24 cellular contexts compared by ENCODE assay signal in the genomic region with DNA sequence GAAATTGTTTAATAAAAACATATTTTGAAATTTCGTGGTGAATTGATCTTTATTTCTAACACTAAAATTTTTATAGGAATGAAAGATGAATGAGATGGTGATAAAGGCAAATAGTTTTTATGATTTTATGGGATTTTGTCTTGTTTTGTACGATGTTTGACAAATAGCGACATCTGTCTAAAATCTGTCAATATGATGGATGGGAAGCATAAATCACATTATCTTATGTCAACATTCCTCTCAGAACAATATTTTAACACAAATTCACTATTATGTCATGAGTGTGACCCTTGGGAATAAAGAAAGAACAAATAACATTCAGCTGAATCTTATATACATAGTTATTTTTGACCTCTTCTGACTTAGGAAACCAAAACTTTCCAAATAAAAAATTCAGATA.
"Had no signal": no experiment of that assay in that cellular context is flagged by ENCODE, and none has a peak within 500 bp of the region (broad histone marks: within the 10 kb centered on the region; RNA-seq: fewer than 3 reads in every experiment).

No MANE protein-coding gene starts in this region.

- H3K79me2 ChIP-seq: hepatocyte had no signal

- FAIRE-seq: pancreas had no signal

- H3K9me3 ChIP-seq: lower lobe of right lung, pancreas, prostate gland, suprapubic skin, thoracic aorta, tibial nerve, uterus had no signal

- DNase-seq: islet precursor cell; kidney glomerular epithelial cell; left cardiac atrium; lower lobe of right lung; mammary epithelial cell; mesenchymal stem cell; naive thymus-derived CD8-positive, alpha-beta T cell; pancreas; posterior cingulate gyrus; retina; right cardiac atrium; spleen; stimulated activated CD4-positive, alpha-beta T cell treated with anti-CD3 and anti-CD28 coated beads, Interleukin-4, amount 100 ng/mL, for 24 hours; stimulated activated naive CD4-positive, alpha-beta T cell; uterus had no signal

- H3K4me1 ChIP-seq: lower lobe of right lung, pancreas, prostate gland, spleen, suprapubic skin, tibial nerve, uterus had no signal

- H3K27me3 ChIP-seq: hepatocyte, pancreas, spleen, suprapubic skin, tibial nerve, uterus had no signal

- H3K36me3 ChIP-seq: lower lobe of right lung, pancreas, prostate gland, spleen, suprapubic skin, thoracic aorta, tibial nerve, uterus had no signal

- H3K4me2 ChIP-seq: hepatocyte had no signal

- H2AFZ ChIP-seq: hepatocyte had no signal

- ATAC-seq: left cardiac atrium; left lobe of liver; lower lobe of right lung; naive thymus-derived CD8-positive, alpha-beta T cell; pancreas; right cardiac atrium; sciatic nerve; stimulated activated effector memory CD8-positive, alpha-beta T cell treated with anti-CD3 and anti-CD28 coated beads, Interleukin-12 subunit alpha, Interleukin-12 subunit beta, amount 100 ng/mL, for 72 hours had no signal

- H3K27ac ChIP-seq: hepatocyte, lower lobe of right lung, pancreas, prostate gland, skin epidermis, spleen, suprapubic skin, thoracic aorta, tibial nerve, uterus had no signal

- H3K4me3 ChIP-seq: hepatocyte, lower lobe of right lung, pancreas, prostate gland, skin epidermis, spleen, suprapubic skin, thoracic aorta, tibial nerve, uterus had no signal
